Comparison of ENCODE assay signal across 27 cellular contexts in the genomic region with DNA sequence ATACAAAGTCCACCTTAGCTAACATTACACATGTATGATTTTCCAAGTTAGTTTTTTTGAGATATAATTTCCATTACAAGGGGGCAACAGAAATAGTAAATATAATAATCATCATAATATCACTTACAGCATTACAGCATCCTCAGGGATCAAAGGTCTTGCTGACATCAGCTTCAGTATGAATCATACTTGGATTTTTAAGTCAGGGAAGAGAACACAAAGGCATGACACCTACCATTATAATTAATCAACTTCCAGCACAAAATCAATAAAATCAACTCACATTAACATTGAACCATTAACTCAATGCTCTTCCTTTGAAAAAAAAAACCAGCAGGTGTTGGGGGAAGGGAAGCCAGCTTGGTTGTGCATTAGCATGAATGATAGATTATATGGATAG.
"Had no signal": no experiment of that assay in that cellular context is flagged by ENCODE, and none has a peak within 500 bp of the region (broad histone marks: within the 10 kb centered on the region; RNA-seq: fewer than 3 reads in every experiment).

No MANE protein-coding gene starts in this region.

- DNase-seq: activated CD4-positive, alpha-beta memory T cell treated with anti-CD3 and anti-CD28 coated beads, Interleukin-2, amount 10 ng/mL, durations not matched to agents 7 days and 5 days; activated CD4-positive, alpha-beta T cell treated with anti-CD3 and anti-CD28 coated beads, Interleukin-2, amount 10 ng/mL, durations not matched to agents 7 days and 5 days; activated CD4-positive, CD25-positive, alpha-beta regulatory T cell treated with anti-CD3 and anti-CD28 coated beads, Interleukin-2, amount 50 U/mL, for 72 hours; activated CD8-positive, alpha-beta memory T cell treated with anti-CD3 and anti-CD28 coated beads, Interleukin-2, amount 50 U/mL, for 48 hours; activated gamma-delta T cell; activated naive CD4-positive, alpha-beta T cell treated with anti-CD3 and anti-CD28 coated beads, Interleukin-2, amount 10 ng/mL, durations not matched to agents 7 days and 5 days; activated T-cell treated with anti-CD3 and anti-CD28 coated beads, Interleukin-2, amount 50 U/mL, for 24 hours; amniotic stem cell; central memory CD4-positive, alpha-beta T cell; esophagus squamous epithelium; left ventricle myocardium inferior; mesendoderm; retina; stimulated activated CD4-positive, alpha-beta T cell treated with anti-CD3 and anti-CD28 coated beads, Interleukin-1b, Interleukin-23, amount 100 ng/mL, for 48 hours; stimulated activated CD4-positive, alpha-beta T cell treated with anti-CD3 and anti-CD28 coated beads, Interleukin-4, amount 100 ng/mL, for 4 hours; stimulated activated CD8-positive, alpha-beta memory T cell treated with anti-CD3 and anti-CD28 coated beads, Interleukin-4, amount 100 ng/mL, for 48 hours; stimulated activated naive CD4-positive, alpha-beta T cell; T-helper 17 cell; tibial artery had no signal

- H3K36me3 ChIP-seq: esophagus squamous epithelium, left ventricle myocardium inferior, prostate gland, suprapubic skin, tibial artery had no signal

- FAIRE-seq: astrocyte, frontal cortex had no signal

- H3K27ac ChIP-seq: epithelial cell of prostate, esophagus squamous epithelium, left ventricle myocardium inferior, prostate gland, skin epidermis, suprapubic skin, tibial artery had no signal

- ATAC-seq: sciatic nerve, T-helper 17 cell had no signal

- H3K9me3 ChIP-seq: esophagus squamous epithelium, left ventricle myocardium inferior, prostate gland, suprapubic skin, tibial artery had no signal

- H3K4me3 ChIP-seq: esophagus squamous epithelium, left ventricle myocardium inferior, lung, prostate gland, skin epidermis, suprapubic skin, tibial artery had no signal

- H3K27me3 ChIP-seq: suprapubic skin, tibial artery had no signal

- H3K4me1 ChIP-seq: esophagus squamous epithelium, left ventricle myocardium inferior, prostate gland, suprapubic skin, tibial artery had no signal
